In the genomic region with DNA sequence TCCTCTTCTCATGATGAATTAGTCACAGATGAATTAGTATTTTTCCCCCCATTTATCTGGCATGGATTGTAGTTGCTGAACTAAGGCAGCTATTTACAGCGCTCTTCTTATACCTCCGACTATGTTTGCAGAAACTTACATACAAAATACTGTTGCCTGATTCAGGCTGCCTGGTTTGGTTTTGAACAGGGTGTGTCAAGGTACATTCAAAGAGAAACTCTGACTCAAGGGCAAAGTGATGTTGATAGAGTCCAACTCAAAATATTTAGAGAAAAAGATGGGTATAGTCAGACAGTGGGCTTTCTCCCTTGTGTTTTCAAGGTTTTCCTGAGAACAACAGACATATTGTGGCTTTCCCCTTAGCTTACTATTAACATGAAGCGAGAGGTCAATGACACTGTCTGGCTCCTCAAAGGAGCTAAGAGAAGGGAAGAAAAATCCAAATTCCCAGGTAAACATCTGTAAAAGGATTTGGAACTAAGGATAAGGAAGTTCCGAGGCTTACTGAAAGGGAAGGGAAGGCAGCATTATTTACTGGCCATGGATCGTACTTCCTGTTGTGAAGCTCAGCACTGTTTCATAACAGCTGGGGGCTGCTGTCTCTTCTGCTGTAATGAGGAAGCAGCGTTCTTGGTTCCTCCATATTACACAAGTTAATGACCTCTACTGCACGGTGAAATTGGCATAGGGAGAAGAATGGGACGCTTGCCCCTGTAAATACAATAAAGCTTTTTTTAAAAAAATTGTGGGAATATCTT, we compare ENCODE assay signal across 8 cellular contexts. TPM values are rescaled to one million over a fixed set of nuclear protein-coding genes. Genes with fewer than 3 reads are reported as not detected.
DNase-seq lines count a peak whose midpoint lies in the region; ATAC-seq, FAIRE-seq and TF ChIP-seq lines count a peak whose summit lies in the region.

No MANE protein-coding gene starts in this region.

- peak overlapping the region; percentile 76 for H3K4me3 Mint-ChIP-seq in T-helper 17 cell

- H3K27ac ChIP-seq in left lung = peak overlapping the region; percentile 34 to 80

- ATAC-seq in HG03342 (IDR thresholded peaks at IDR 0.05; ENCODE audit: unreplicated experiment) = peak; percentile 91
- peak; percentile 80 for ATAC-seq in T-helper 17 cell
- peak; percentile 51 for ATAC-seq in left lung

- H3K4me1 Mint-ChIP-seq in T-helper 17 cell = peaks cover 30% of the 10 kb centered on the region

- intact Hi-C loops in left lung (cut with DNase I) = no loop called here

- peak overlapping the region; percentile 95 for H3K27ac Mint-ChIP-seq in T-helper 17 cell

- FAIRE-seq in GM19239 (lab: Jason Lieb, UNC) = peak; percentile 97

- no peak for TF ChIP-seq CTCF in left lung (IDR thresholded peaks at IDR 0.05)

- H3K4me1 ChIP-seq in left lung = peaks cover under 1 to 24% of the 10 kb centered on the region in 2 donors

- H3K27me3 ChIP-seq in left lung = no peaks in the 10 kb centered on the region

- no peaks in the 10 kb centered on the region for H3K9me3 ChIP-seq in T-helper 17 cell (ENCODE audit: control insufficient read depth, low read length, poor library complexity, severe bottlenecking)
- no peaks in the 10 kb centered on the region for H3K9me3 ChIP-seq in left lung

- H3K36me3 Mint-ChIP-seq in T-helper 17 cell (ENCODE audit: low read depth) = no peaks in the 10 kb centered on the region

- peak; percentile 84 for DNase-seq in CD1c-positive myeloid dendritic cell (ENCODE audit: extremely low spot score)
- no peak for DNase-seq in GM19239 (ENCODE audit: insufficient read length, low spot score)
- DNase-seq in T-helper 17 cell = no peak
- peak in 1 of 2 donors; percentile 56 for DNase-seq in left lung
- no peak for DNase-seq in DMS114 treated with DMSO at 0.1 percent for 48 hours (lab: John Stamatoyannopoulos, UW; ENCODE audit: unreplicated experiment)
- no peak for DNase-seq in NCI-H1092 treated with DMSO at 0.1 percent for 48 hours (lab: John Stamatoyannopoulos, UW)
- DNase-seq in NCI-H1436 (lab: John Stamatoyannopoulos, UW) = no peak

- H3K4me3 ChIP-seq in left lung = no peak overlapping the region

- H3K27me3 Mint-ChIP-seq in T-helper 17 cell = no peaks in the 10 kb centered on the region

- no peaks in the 10 kb centered on the region for H3K36me3 ChIP-seq in left lung

RNA-seq across cellular contexts. Expression of gene FAM9C, which starts 30.9 kb away (rescaled TPM):
- total RNA-seq in T-helper 17 cell (not detected), left lung (not detected)

RNA-seq across cellular contexts. Expression of gene TMSB4X, which starts 38.6 kb away (rescaled TPM):
- 1,000 to 10,000 TPM; 5,781 to 7,183 TPM for total RNA-seq in T-helper 17 cell
- total RNA-seq in left lung = 1,000 to 10,000 TPM; 4,574 to 4,791 TPM
